ENCODE assay signal across 12 cellular contexts in genomic region chr16:1244281-1244850, GRCh38. TPM values are rescaled to one million over a fixed set of nuclear protein-coding genes. Genes with fewer than 3 reads are reported as not detected.
"Had no signal": no experiment of that assay in that cellular context is flagged by ENCODE, and none has a peak within 500 bp of the region (broad histone marks: within the 10 kb centered on the region; RNA-seq: fewer than 3 reads in every experiment).

No MANE protein-coding gene starts in this region.

RNA-seq across cellular contexts. Expression of gene TPSAB1, which starts 3.9 kb away (rescaled TPM):
- total RNA-seq: mesothelial cell of epicardium, mononuclear cell, neural crest cell, osteocyte, smooth muscle cell had no signal
- polyA plus RNA-seq: immature natural killer cell, smooth muscle cell had no signal

RNA-seq across cellular contexts. Expression of gene TPSD1, which starts 11.5 kb away (rescaled TPM):
- total RNA-seq: left ventricle myocardium inferior, mesothelial cell of epicardium, mononuclear cell, neural crest cell, osteocyte, skeletal muscle tissue, smooth muscle cell had no signal
- polyA plus RNA-seq: immature natural killer cell, smooth muscle cell had no signal

RNA-seq across cellular contexts. Expression of gene TPSB2, which starts 14.4 kb away (rescaled TPM):
- total RNA-seq: mesothelial cell of epicardium, mononuclear cell, neural crest cell, osteocyte, skeletal muscle tissue, smooth muscle cell had no signal
- polyA plus RNA-seq: immature natural killer cell, smooth muscle cell had no signal

RNA-seq across cellular contexts. Expression of gene TPSG1, which starts 19.3 kb away (rescaled TPM):
- total RNA-seq: left ventricle myocardium inferior, mesothelial cell of epicardium, mononuclear cell, neural crest cell, osteocyte, psoas muscle, skeletal muscle tissue, smooth muscle cell, thyroid gland, urinary bladder, vagina had no signal
- polyA plus RNA-seq: immature natural killer cell, smooth muscle cell had no signal
